ENCODE assay signal across 11 cellular contexts in genomic region chr7:55568613-55569268, GRCh38. TPM values are rescaled to one million over a fixed set of nuclear protein-coding genes. Genes with fewer than 3 reads are reported as not detected.
DNase-seq lines count a peak whose midpoint lies in the region; ATAC-seq, FAIRE-seq and TF ChIP-seq lines count a peak whose summit lies in the region.
"Had no signal": no experiment of that assay in that cellular context is flagged by ENCODE, and none has a peak within 500 bp of the region (broad histone marks: within the 10 kb centered on the region; RNA-seq: fewer than 3 reads in every experiment).

No MANE protein-coding gene starts in this region.

- peaks cover 26% of the 10 kb centered on the region for H3K79me2 ChIP-seq in smooth muscle cell (ENCODE audit: low read depth)

- peaks cover 19% of the 10 kb centered on the region for H3K36me3 Mint-ChIP-seq in stimulated activated naive CD8-positive, alpha-beta T cell treated with anti-CD3 and anti-CD28 coated beads, Interleukin-15, Interleukin-2, amounts not matched to agents 100 ng/mL and 50 ng/mL, for 24 hours (ENCODE audit: low read depth)

- H3K9me3 ChIP-seq in smooth muscle cell (replicated peaks; ENCODE audit: low read depth) (no peaks in the 10 kb centered on the region), pancreas (no peaks in the 10 kb centered on the region)
- H3K9me3 ChIP-seq: mucosa of descending colon had no signal

- peak overlapping the region; percentile 95 for H3K27ac Mint-ChIP-seq in stimulated activated naive CD8-positive, alpha-beta T cell treated with anti-CD3 and anti-CD28 coated beads, Interleukin-15, Interleukin-2, amounts not matched to agents 100 ng/mL and 50 ng/mL, for 24 hours

- peaks cover 84% of the 10 kb centered on the region for H3K4me1 Mint-ChIP-seq in stimulated activated naive CD8-positive, alpha-beta T cell treated with anti-CD3 and anti-CD28 coated beads, Interleukin-15, Interleukin-2, amounts not matched to agents 100 ng/mL and 50 ng/mL, for 24 hours (ENCODE audit: low read depth)

- no peak overlapping the region for H3K9ac ChIP-seq in smooth muscle cell (ENCODE audit: low read depth)

- no peak overlapping the region for H3K4me2 ChIP-seq in smooth muscle cell

- H3K36me3 ChIP-seq in smooth muscle cell (ENCODE audit: low read depth) (no peaks in the 10 kb centered on the region), pancreas (no peaks in the 10 kb centered on the region)

- H4K20me1 ChIP-seq in smooth muscle cell (ENCODE audit: low read depth): peaks cover 49% of the 10 kb centered on the region

- H3K27ac ChIP-seq in smooth muscle cell (ENCODE audit: low read depth): no peak overlapping the region
- peak overlapping the region in 1 of 4 donors; percentile 18 for H3K27ac ChIP-seq in pancreas
- H3K27ac ChIP-seq: WERI-Rb-1 had no signal

- TF ChIP-seq CTCF in smooth muscle cell (IDR thresholded peaks at IDR 0.05; ENCODE audit: borderline replicate concordance, insufficient read depth, poor library complexity, severe bottlenecking) (no peak), pancreas (IDR thresholded peaks at IDR 0.05) (no peak)

- no peaks in the 10 kb centered on the region for H3K9me3 Mint-ChIP-seq in stimulated activated naive CD8-positive, alpha-beta T cell treated with anti-CD3 and anti-CD28 coated beads, Interleukin-15, Interleukin-2, amounts not matched to agents 100 ng/mL and 50 ng/mL, for 24 hours

- peaks cover 15% of the 10 kb centered on the region for H3K4me1 ChIP-seq in smooth muscle cell (ENCODE audit: low read depth)
- peaks cover 0 to 24% (median 0%) of the 10 kb centered on the region in 3 donors for H3K4me1 ChIP-seq in pancreas

- no peak for FAIRE-seq in pancreas (lab: Jason Lieb, UNC)

- peak overlapping the region; percentile 81 for H3K4me3 Mint-ChIP-seq in stimulated activated naive CD8-positive, alpha-beta T cell treated with anti-CD3 and anti-CD28 coated beads, Interleukin-15, Interleukin-2, amounts not matched to agents 100 ng/mL and 50 ng/mL, for 24 hours

- no peaks in the 10 kb centered on the region for H3K27me3 Mint-ChIP-seq in stimulated activated naive CD8-positive, alpha-beta T cell treated with anti-CD3 and anti-CD28 coated beads, Interleukin-15, Interleukin-2, amounts not matched to agents 100 ng/mL and 50 ng/mL, for 24 hours

- no peak overlapping the region for H2AFZ ChIP-seq in smooth muscle cell (ENCODE audit: low read depth)

- H3K27me3 ChIP-seq in smooth muscle cell (ENCODE audit: low read depth) (no peaks in the 10 kb centered on the region), pancreas (no peaks in the 10 kb centered on the region)

- H3F3A ChIP-seq in smooth muscle cell (ENCODE audit: low read depth): peaks cover 8% of the 10 kb centered on the region

- DNase-seq in stimulated activated naive CD8-positive, alpha-beta T cell treated with anti-CD3 and anti-CD28 coated beads, Interleukin-15, Interleukin-2, amounts not matched to agents 100 U/mL and 50 U/mL, for 24 hours: no peak
- peak; percentile 24 to 26 for DNase-seq in activated T-cell treated with anti-CD3 and anti-CD28 coated beads, Interleukin-2, amount 50 U/mL, for 48 hours
- DNase-seq in kidney tubule cell (ENCODE audit: low spot score): peak; percentile 29
- DNase-seq in smooth muscle cell (lab: John Stamatoyannopoulos, UW; ENCODE audit: unreplicated experiment): no peak
- no peak for DNase-seq in AG20443 (ENCODE audit: low spot score)
- no peak for DNase-seq in pancreas
- DNase-seq in cerebellar cortex (ENCODE audit: low spot score): no peak
- DNase-seq: mucosa of descending colon, NCI-H2227 treated with DMSO at 0.1 percent for 48 hours, WERI-Rb-1 had no signal

- intact Hi-C loops in pancreas (cut with DNase I): no loop called here

- 56% methylated on average over 4 of the region's 4 CpGs for WGBS in smooth muscle cell (ENCODE audit: low lambda C conversion rate)
- 60 to 63% methylated on average over 4 of the region's 4 CpGs for WGBS in pancreas, 2 donors

- H3K4me3 ChIP-seq in smooth muscle cell (no peak overlapping the region), pancreas (no peak overlapping the region)
- H3K4me3 ChIP-seq: mucosa of descending colon had no signal

- no peak for ATAC-seq in stimulated activated naive CD8-positive, alpha-beta T cell treated with anti-CD3 and anti-CD28 coated beads, Interleukin-15, Interleukin-2, amounts not matched to agents 100 U/mL and 50 U/mL, for 24 hours
- ATAC-seq in pancreas: no peak
- ATAC-seq: mucosa of descending colon had no signal

RNA-seq across cellular contexts. Expression of gene VOPP1, which starts 3.6 kb away (rescaled TPM):
- 25.8 and 26.6 TPM in 2 replicates for total RNA-seq in smooth muscle cell
- 13.4 and 18.3 TPM in 2 replicates for polyA plus RNA-seq in smooth muscle cell
- 10 to 100 TPM; 15.1 to 34.3 (median 19.2) TPM for total RNA-seq in pancreas
- polyA plus RNA-seq in pancreas: 10 to 100 TPM; 16.0 to 37.3 TPM

Comparison
In these comparisons a context has a peak if more than half of its experiments do, and no peak if none do; other contexts are left out.
1. DNase-seq: peak in activated T-cell treated with anti-CD3 and anti-CD28 coated beads, Interleukin-2, amount 50 U/mL, for 48 hours (2 of 2) and kidney tubule cell (single experiment); none in stimulated activated naive CD8-positive, alpha-beta T cell treated with anti-CD3 and anti-CD28 coated beads, Interleukin-15, Interleukin-2, amounts not matched to agents 100 U/mL and 50 U/mL, for 24 hours (single experiment), smooth muscle cell (single experiment), AG20443 (single experiment), pancreas (0 of 6) and cerebellar cortex (single experiment).